ENCODE assay signal across 8 cellular contexts in the genomic region with DNA sequence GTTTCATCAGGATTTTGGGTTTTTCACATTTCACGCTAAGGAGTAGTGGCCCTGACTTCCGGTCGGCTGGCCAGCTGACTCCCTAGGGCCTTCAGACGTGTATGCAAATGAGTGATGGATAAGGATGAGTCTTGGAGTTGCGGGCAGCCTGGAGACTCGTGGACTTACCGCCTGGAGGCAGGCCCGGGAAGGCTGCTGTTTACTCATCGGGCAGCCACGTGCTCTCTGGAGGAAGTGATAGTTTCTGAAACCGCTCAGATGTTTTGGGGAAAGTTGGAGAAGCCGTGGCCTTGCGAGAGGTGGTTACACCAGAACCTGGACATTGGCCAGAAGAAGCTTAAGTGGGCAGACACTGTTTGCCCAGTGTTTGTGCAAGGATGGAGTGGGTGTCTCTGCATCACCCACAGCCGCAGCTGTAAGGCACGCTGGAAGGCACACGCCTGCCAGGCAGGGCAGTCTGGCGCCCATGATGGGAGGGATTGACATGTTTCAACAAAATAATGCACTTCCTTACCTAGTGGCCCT. TPM values are rescaled to one million over a fixed set of nuclear protein-coding genes. Genes with fewer than 3 reads are reported as not detected.
DNase-seq lines count a peak whose midpoint lies in the region; ATAC-seq and TF ChIP-seq lines count a peak whose summit lies in the region.

No MANE protein-coding gene starts in this region.

- H3K27me3 Mint-ChIP-seq in activated naive CD4-positive, alpha-beta T cell treated with anti-CD3 and anti-CD28 coated beads, Interleukin-2, amount 50 U/mL, for 24 hours, result no peaks in the 10 kb centered on the region

- peak overlapping the region; percentile 43 for H3K4me3 Mint-ChIP-seq in activated naive CD4-positive, alpha-beta T cell treated with anti-CD3 and anti-CD28 coated beads, Interleukin-2, amount 50 U/mL, for 24 hours

- no peak overlapping the region for H3K4me3 ChIP-seq in heart left ventricle
- H3K4me3 ChIP-seq in gastrocnemius medialis, result no peak overlapping the region

- H3K9me3 ChIP-seq in heart left ventricle (no peaks in the 10 kb centered on the region), gastrocnemius medialis (no peaks in the 10 kb centered on the region)

- H3K36me3 ChIP-seq in heart left ventricle (no peaks in the 10 kb centered on the region), gastrocnemius medialis (no peaks in the 10 kb centered on the region)

- WGBS in heart left ventricle, 4 donors, result 39 to 62% (median 50%) methylated on average over 17 of the region's 17 CpGs

- ATAC-seq in heart left ventricle, result peak; percentile 36 to 83 (median 80)
- ATAC-seq in gastrocnemius medialis, result peak; percentile 73 to 79

- H3K9me3 Mint-ChIP-seq in activated naive CD4-positive, alpha-beta T cell treated with anti-CD3 and anti-CD28 coated beads, Interleukin-2, amount 50 U/mL, for 24 hours, result no peaks in the 10 kb centered on the region

- intact Hi-C loops in heart left ventricle (cut with DNase I) (loop anchor here in 1 of 10 donors (5.0 kb wide), 1 partner anchor 39 kb away; no protein-coding TSS in a partner anchor), gastrocnemius medialis (cut with DNase I; ENCODE audit: low total_unique reads) (loop anchor here (5.0 kb wide), 1 partner anchor 44 kb away; no protein-coding TSS in a partner anchor)

- peak overlapping the region; percentile 79 for H3K27ac Mint-ChIP-seq in activated naive CD4-positive, alpha-beta T cell treated with anti-CD3 and anti-CD28 coated beads, Interleukin-2, amount 50 U/mL, for 24 hours

- no peaks in the 10 kb centered on the region for H3K36me3 Mint-ChIP-seq in activated naive CD4-positive, alpha-beta T cell treated with anti-CD3 and anti-CD28 coated beads, Interleukin-2, amount 50 U/mL, for 24 hours

- TF ChIP-seq CTCF in heart left ventricle (IDR thresholded peaks at IDR 0.05) (peak in 3 of 12 donors; percentile 18 to 33 (median 26)), gastrocnemius medialis (IDR thresholded peaks at IDR 0.05 in 4 of 5, conservative IDR thresholded peaks at IDR 0.05 in 1 of 5) (no peak)

- peaks cover 43% of the 10 kb centered on the region for H3K4me1 Mint-ChIP-seq in activated naive CD4-positive, alpha-beta T cell treated with anti-CD3 and anti-CD28 coated beads, Interleukin-2, amount 50 U/mL, for 24 hours

- H3K27ac ChIP-seq in heart left ventricle, result peak overlapping the region in 11 of 12 donors; percentile 29 to 94 (median 54)
- peak overlapping the region; percentile 40 to 66 (median 66) for H3K27ac ChIP-seq in gastrocnemius medialis

- DNase-seq in Daoy (ENCODE audit: low read depth), result peak; percentile 96
- DNase-seq in M059J (ENCODE audit: low read depth), result peak; percentile 99
- DNase-seq in heart left ventricle, result peak; percentile 72 to 88 (median 86)
- DNase-seq in gastrocnemius medialis, result peak; percentile 74 to 81
- no peak for DNase-seq in stimulated activated naive CD4-positive, alpha-beta T cell treated with Interleukin-2 at 50 U/mL for 16 hours (lab: John Stamatoyannopoulos, UW)
- DNase-seq in NCI-H524 treated with DMSO at 0.1 percent for 48 hours (lab: John Stamatoyannopoulos, UW), result no peak
- DNase-seq in GM19238 (ENCODE audit: insufficient read length, low spot score), result no peak

- H3K4me1 ChIP-seq in heart left ventricle, result peaks cover 0 to 83% (median 34%) of the 10 kb centered on the region in 12 donors
- peaks cover 8 to 13% of the 10 kb centered on the region in 2 donors for H3K4me1 ChIP-seq in gastrocnemius medialis

- in situ Hi-C loops in gastrocnemius medialis (cut with MboI; ENCODE audit: low sequenced_read_pairs in 4 of 4), result no loop called here

- H3K27me3 ChIP-seq in heart left ventricle (no peaks in the 10 kb centered on the region), gastrocnemius medialis (no peaks in the 10 kb centered on the region)

- TF ChIP-seq POLR2A in heart left ventricle (IDR thresholded peaks at IDR 0.05), result no peak
- peak in 1 of 2 donors; percentile 12 for TF ChIP-seq POLR2A in gastrocnemius medialis (IDR thresholded peaks at IDR 0.05)

RNA-seq across cellular contexts. Expression of a gene that starts 23.1 kb away (rescaled TPM):
- 3.1 and 3.7 TPM in 2 replicates for total RNA-seq in Daoy (2014; rRNA removed; shearing (Covaris generic))
- total RNA-seq in M059J (2014; rRNA removed; shearing (Covaris generic)), result 1.5 and 5.4 TPM in 2 replicates
- 10 to 100 TPM; 11.2 to 71.0 (median 16.6) TPM for total RNA-seq in heart left ventricle
- polyA plus RNA-seq in heart left ventricle, result 10 to 100 TPM in 1 of 2 donors, 1 to 10 TPM in 1; 8.6 to 14.9 TPM
- 10 to 100 TPM; 14.0 to 29.5 (median 18.8) TPM for total RNA-seq in gastrocnemius medialis

Comparison
In these comparisons a context has a peak if more than half of its experiments do, and no peak if none do; other contexts are left out.
1. DNase-seq: peak in Daoy (single experiment), M059J (single experiment), heart left ventricle (5 of 5) and gastrocnemius medialis (2 of 2); none in stimulated activated naive CD4-positive, alpha-beta T cell treated with Interleukin-2 at 50 U/mL for 16 hours (single experiment), NCI-H524 treated with DMSO at 0.1 percent for 48 hours (single experiment) and GM19238 (single experiment).